1 cellular context compared by ENCODE assay signal in genomic region chr13:58587183-58587582, GRCh38.
A peak's percentile ranks its signal among the peaks of the same experiment; 100 is the strongest.
TF ChIP-seq lines count a peak whose summit lies in the region.

No MANE protein-coding gene starts in this region.

TF ChIP-seq in GM12878, 131 proteins besides CTCF, POLR2A, EP300 and RAD21 (continued from another document):
- TF ChIP-seq NBN (IDR thresholded peaks at IDR 0.05): peak; percentile 96
- TF ChIP-seq STAT3 (IDR thresholded peaks at IDR 0.05; ENCODE audit: low read depth, low read length): no peak
- TF ChIP-seq, protein P1, sequence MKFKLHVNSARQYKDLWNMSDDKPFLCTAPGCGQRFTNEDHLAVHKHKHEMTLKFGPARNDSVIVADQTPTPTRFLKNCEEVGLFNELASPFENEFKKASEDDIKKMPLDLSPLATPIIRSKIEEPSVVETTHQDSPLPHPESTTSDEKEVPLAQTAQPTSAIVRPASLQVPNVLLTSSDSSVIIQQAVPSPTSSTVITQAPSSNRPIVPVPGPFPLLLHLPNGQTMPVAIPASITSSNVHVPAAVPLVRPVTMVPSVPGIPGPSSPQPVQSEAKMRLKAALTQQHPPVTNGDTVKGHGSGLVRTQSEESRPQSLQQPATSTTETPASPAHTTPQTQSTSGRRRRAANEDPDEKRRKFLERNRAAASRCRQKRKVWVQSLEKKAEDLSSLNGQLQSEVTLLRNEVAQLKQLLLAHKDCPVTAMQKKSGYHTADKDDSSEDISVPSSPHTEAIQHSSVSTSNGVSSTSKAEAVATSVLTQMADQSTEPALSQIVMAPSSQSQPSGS (IDR thresholded peaks at IDR 0.05; ENCODE audit: low read length): peak; percentile 53; the same call in 1 of the 2 replicates
- TF ChIP-seq, protein P2, sequence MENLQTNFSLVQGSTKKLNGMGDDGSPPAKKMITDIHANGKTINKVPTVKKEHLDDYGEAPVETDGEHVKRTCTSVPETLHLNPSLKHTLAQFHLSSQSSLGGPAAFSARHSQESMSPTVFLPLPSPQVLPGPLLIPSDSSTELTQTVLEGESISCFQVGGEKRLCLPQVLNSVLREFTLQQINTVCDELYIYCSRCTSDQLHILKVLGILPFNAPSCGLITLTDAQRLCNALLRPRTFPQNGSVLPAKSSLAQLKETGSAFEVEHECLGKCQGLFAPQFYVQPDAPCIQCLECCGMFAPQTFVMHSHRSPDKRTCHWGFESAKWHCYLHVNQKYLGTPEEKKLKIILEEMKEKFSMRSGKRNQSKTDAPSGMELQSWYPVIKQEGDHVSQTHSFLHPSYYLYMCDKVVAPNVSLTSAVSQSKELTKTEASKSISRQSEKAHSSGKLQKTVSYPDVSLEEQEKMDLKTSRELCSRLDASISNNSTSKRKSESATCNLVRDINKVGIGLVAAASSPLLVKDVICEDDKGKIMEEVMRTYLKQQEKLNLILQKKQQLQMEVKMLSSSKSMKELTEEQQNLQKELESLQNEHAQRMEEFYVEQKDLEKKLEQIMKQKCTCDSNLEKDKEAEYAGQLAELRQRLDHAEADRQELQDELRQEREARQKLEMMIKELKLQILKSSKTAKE (IDR thresholded peaks at IDR 0.05; ENCODE audit: low read depth, poor library complexity, severe bottlenecking): peak; percentile 55
- no peak for TF ChIP-seq SMAD1 (IDR thresholded peaks at IDR 0.05; ENCODE audit: low read depth, partially characterized antibody)
- TF ChIP-seq FOXM1 (IDR thresholded peaks at IDR 0.05; ENCODE audit: low read depth, low read length): no peak
- no peak for TF ChIP-seq HDAC6 (IDR thresholded peaks at IDR 0.05; ENCODE audit: unreplicated experiment)
- TF ChIP-seq POLR2AphosphoS2 (IDR thresholded peaks at IDR 0.05; ENCODE audit: low read depth, low read length): no peak
- TF ChIP-seq GATAD2B (conservative IDR thresholded peaks at IDR 0.05; ENCODE audit: low read depth): no peak
- TF ChIP-seq HDGF (IDR thresholded peaks at IDR 0.05): no peak
- no peak for TF ChIP-seq MXI1 (IDR thresholded peaks at IDR 0.05; ENCODE audit: low read depth, low read length)
- TF ChIP-seq IKZF2 (IDR thresholded peaks at IDR 0.05): peak; percentile 46 to 70; a peak in 2 of 4 replicates
- no peak for TF ChIP-seq E2F8 (IDR thresholded peaks at IDR 0.05; ENCODE audit: low read depth, partially characterized antibody)
- no peak for TF ChIP-seq MTA3 (IDR thresholded peaks at IDR 0.05; ENCODE audit: borderline replicate concordance, low read length)
- no peak for TF ChIP-seq PAX5 (IDR thresholded peaks at IDR 0.05; ENCODE audit: borderline replicate concordance, low read depth, low read length)
- TF ChIP-seq CBX5 (IDR thresholded peaks at IDR 0.05; ENCODE audit: low read depth): 0 out of 2 replicates have a peak, but pooled peaks have one; percentile 42
- TF ChIP-seq ZZZ3 (IDR thresholded peaks at IDR 0.05; ENCODE audit: control insufficient read depth, insufficient read length, low read depth): no peak
- TF ChIP-seq, protein P3, sequence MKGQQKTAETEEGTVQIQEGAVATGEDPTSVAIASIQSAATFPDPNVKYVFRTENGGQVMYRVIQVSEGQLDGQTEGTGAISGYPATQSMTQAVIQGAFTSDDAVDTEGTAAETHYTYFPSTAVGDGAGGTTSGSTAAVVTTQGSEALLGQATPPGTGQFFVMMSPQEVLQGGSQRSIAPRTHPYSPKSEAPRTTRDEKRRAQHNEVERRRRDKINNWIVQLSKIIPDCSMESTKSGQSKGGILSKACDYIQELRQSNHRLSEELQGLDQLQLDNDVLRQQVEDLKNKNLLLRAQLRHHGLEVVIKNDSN (IDR thresholded peaks at IDR 0.05; ENCODE audit: borderline replicate concordance, extremely low read length, insufficient read depth, low read depth, low read length): no peak
- no peak for TF ChIP-seq STAT1 (conservative IDR thresholded peaks at IDR 0.05)
- no peak for TF ChIP-seq CREM (IDR thresholded peaks at IDR 0.05; ENCODE audit: low read depth)
- TF ChIP-seq RELA (IDR thresholded peaks at IDR 0.05; ENCODE audit: borderline replicate concordance, partially characterized antibody): no peak
- TF ChIP-seq, protein P4, sequence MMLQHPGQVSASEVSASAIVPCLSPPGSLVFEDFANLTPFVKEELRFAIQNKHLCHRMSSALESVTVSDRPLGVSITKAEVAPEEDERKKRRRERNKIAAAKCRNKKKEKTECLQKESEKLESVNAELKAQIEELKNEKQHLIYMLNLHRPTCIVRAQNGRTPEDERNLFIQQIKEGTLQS (IDR thresholded peaks at IDR 0.05; ENCODE audit: borderline replicate concordance, extremely low read depth, low read depth, low read length): no peak
- TF ChIP-seq NRF1 (conservative IDR thresholded peaks at IDR 0.05; ENCODE audit: low read depth, low read length): no peak
- TF ChIP-seq ZNF24 (IDR thresholded peaks at IDR 0.05): no peak
- peak; percentile 93 for TF ChIP-seq NR2F1 (conservative IDR thresholded peaks at IDR 0.05)
- TF ChIP-seq KLF5 (IDR thresholded peaks at IDR 0.05; ENCODE audit: partially characterized antibody): peak; percentile 56
- 0 out of 2 replicates have a peak, but pooled peaks have one; percentile 32 for TF ChIP-seq IKZF1 (conservative IDR thresholded peaks at IDR 0.05)
- no peak for TF ChIP-seq RAD51 (IDR thresholded peaks at IDR 0.05)
- TF ChIP-seq RB1 (IDR thresholded peaks at IDR 0.05; ENCODE audit: borderline replicate concordance): no peak
- TF ChIP-seq SRF (IDR thresholded peaks at IDR 0.05; ENCODE audit: low read depth in 2 of 2, low read length in 2 of 2): no peak
- no peak; the same call in 1 of the 2 replicates for TF ChIP-seq BACH1 (IDR thresholded peaks at IDR 0.05; ENCODE audit: borderline replicate concordance)
- TF ChIP-seq, protein P5, sequence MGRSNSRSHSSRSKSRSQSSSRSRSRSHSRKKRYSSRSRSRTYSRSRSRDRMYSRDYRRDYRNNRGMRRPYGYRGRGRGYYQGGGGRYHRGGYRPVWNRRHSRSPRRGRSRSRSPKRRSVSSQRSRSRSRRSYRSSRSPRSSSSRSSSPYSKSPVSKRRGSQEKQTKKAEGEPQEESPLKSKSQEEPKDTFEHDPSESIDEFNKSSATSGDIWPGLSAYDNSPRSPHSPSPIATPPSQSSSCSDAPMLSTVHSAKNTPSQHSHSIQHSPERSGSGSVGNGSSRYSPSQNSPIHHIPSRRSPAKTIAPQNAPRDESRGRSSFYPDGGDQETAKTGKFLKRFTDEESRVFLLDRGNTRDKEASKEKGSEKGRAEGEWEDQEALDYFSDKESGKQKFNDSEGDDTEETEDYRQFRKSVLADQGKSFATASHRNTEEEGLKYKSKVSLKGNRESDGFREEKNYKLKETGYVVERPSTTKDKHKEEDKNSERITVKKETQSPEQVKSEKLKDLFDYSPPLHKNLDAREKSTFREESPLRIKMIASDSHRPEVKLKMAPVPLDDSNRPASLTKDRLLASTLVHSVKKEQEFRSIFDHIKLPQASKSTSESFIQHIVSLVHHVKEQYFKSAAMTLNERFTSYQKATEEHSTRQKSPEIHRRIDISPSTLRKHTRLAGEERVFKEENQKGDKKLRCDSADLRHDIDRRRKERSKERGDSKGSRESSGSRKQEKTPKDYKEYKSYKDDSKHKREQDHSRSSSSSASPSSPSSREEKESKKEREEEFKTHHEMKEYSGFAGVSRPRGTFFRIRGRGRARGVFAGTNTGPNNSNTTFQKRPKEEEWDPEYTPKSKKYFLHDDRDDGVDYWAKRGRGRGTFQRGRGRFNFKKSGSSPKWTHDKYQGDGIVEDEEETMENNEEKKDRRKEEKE (IDR thresholded peaks at IDR 0.05): no peak
- TF ChIP-seq SIX5 (IDR thresholded peaks at IDR 0.05; ENCODE audit: low read depth, low read length, severe bottlenecking): no peak
- TF ChIP-seq PAX8 (IDR thresholded peaks at IDR 0.05): no peak
- TF ChIP-seq ZBTB40 (IDR thresholded peaks at IDR 0.05; ENCODE audit: borderline replicate concordance): no peak
- no peak for TF ChIP-seq TCF7 (IDR thresholded peaks at IDR 0.05; ENCODE audit: borderline replicate concordance)
- TF ChIP-seq POU2F2 (IDR thresholded peaks at IDR 0.05; ENCODE audit: borderline replicate concordance, low read depth, low read length): no peak
- no peak for TF ChIP-seq EGR1 (IDR thresholded peaks at IDR 0.05; ENCODE audit: borderline replicate concordance in 1 of 2, low read depth in 2 of 2, low read length in 2 of 2)
- TF ChIP-seq ZNF274 (IDR thresholded peaks at IDR 0.05; ENCODE audit: insufficient read depth, insufficient read length): no peak
- no peak for TF ChIP-seq POLR2AphosphoS5 (IDR thresholded peaks at IDR 0.05; ENCODE audit: low read length)
- no peak for TF ChIP-seq NFYA (IDR thresholded peaks at IDR 0.05; ENCODE audit: borderline replicate concordance, low read depth, low read length)
- TF ChIP-seq WRNIP1 (IDR thresholded peaks at IDR 0.05; ENCODE audit: borderline replicate concordance, low read depth, low read length): no peak
